Comparison of ENCODE assay signal across 11 cellular contexts in the genomic region with DNA sequence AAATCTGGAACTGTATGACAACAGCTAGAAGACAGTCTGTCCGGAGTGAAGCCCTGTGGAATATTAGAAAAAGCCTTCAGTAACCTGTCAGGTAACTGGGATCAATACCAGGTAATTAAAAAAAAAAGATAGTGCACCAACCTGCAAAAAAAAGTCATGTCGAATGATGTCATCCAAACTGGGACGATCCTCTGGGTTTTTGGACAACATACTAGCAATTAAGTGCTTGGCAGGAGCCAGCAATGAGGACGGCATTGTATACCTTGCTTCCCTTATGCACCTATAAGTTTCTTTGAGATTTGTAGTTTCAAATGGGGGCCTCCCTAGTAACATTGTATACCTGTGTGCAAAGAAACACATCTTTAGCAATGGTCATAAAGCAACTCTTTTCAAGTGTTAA. TPM values are rescaled to one million over a fixed set of nuclear protein-coding genes. Genes with fewer than 3 reads are reported as not detected.
DNase-seq lines count a peak whose midpoint lies in the region; ATAC-seq, FAIRE-seq and TF ChIP-seq lines count a peak whose summit lies in the region.
"Had no signal": no experiment of that assay in that cellular context is flagged by ENCODE, and none has a peak within 500 bp of the region (broad histone marks: within the 10 kb centered on the region; RNA-seq: fewer than 3 reads in every experiment).

No MANE protein-coding gene starts in this region.

- peaks cover 25% of the 10 kb centered on the region for H3K27me3 Mint-ChIP-seq in brain

- DNase-seq in Daoy (ENCODE audit: low read depth) (peak; percentile 18), kidney (no peak), skeletal muscle cell (ENCODE audit: low read depth) (no peak), NOMO-1 treated with DMSO at 0.1 percent for 48 hours (lab: John Stamatoyannopoulos, UW; ENCODE audit: unreplicated experiment) (no peak), body of pancreas (no peak), NCI-H2107 (lab: John Stamatoyannopoulos, UW) (no peak)
- no peak for DNase-seq in stimulated activated CD4-positive, alpha-beta T cell treated with anti-CD3 and anti-CD28 coated beads, Interleukin-4, amount 100 ng/mL, for 24 hours
- DNase-seq: anterior cingulate cortex, nucleus accumbens had no signal

- H3K27me3 ChIP-seq in body of pancreas, result no peaks in the 10 kb centered on the region

- intact Hi-C loops in kidney (cut with DNase I), result no loop called here
- intact Hi-C loops in body of pancreas (cut with DNase I), result loop anchor here (5.0 kb wide), 1 partner anchor 560 kb away; no protein-coding TSS in a partner anchor

- no peak overlapping the region for H3K27ac ChIP-seq in kidney (ENCODE audit: low read depth in 2 of 2, low read length in 2 of 2)
- H3K27ac ChIP-seq in body of pancreas, result no peak overlapping the region

- no peaks in the 10 kb centered on the region for H3K9me3 Mint-ChIP-seq in brain
- H3K9me3 Mint-ChIP-seq: T-helper 2 cell treated with Interferon-gamma antibody and Interleukin-4, amounts not matched to agents 5 μg/mL and 100 μg/mL, for 36 hours had no signal

- peaks cover 72% of the 10 kb centered on the region for H3K36me3 Mint-ChIP-seq in brain

- no peak overlapping the region for H3K9ac ChIP-seq in kidney (ENCODE audit: low read length in 2 of 2)

- H3K4me3 ChIP-seq in kidney (ENCODE audit: low read length in 2 of 2), result peak overlapping the region; percentile 22 to 38
- H3K4me3 ChIP-seq in skeletal muscle cell (ENCODE audit: low read depth, low read length), result peak overlapping the region; percentile 90
- no peak overlapping the region for H3K4me3 ChIP-seq in body of pancreas

- peaks cover 0 to 3% of the 10 kb centered on the region in 2 donors for H3K4me1 ChIP-seq in kidney (ENCODE audit: control insufficient read depth in 1 of 2, insufficient read depth in 1 of 2, low read depth in 1 of 2, low read length in 2 of 2)
- H3K4me1 ChIP-seq in body of pancreas, result peaks cover 48% of the 10 kb centered on the region

- no peak for ATAC-seq in body of pancreas

- 59 to 67% methylated on average over 4 of the region's 4 CpGs for WGBS in body of pancreas, 2 donors

- no peak for FAIRE-seq in kidney (lab: Jason Lieb, UNC)

- H3K4me3 Mint-ChIP-seq in brain, result peak overlapping the region; percentile 91 to 99 (median 94)
- H3K4me3 Mint-ChIP-seq: T-helper 2 cell treated with Interferon-gamma antibody and Interleukin-4, amounts not matched to agents 5 μg/mL and 100 μg/mL, for 36 hours had no signal

- no peak for TF ChIP-seq POLR2A in body of pancreas (IDR thresholded peaks at IDR 0.05)

- TF ChIP-seq CTCF in brain (conservative IDR thresholded peaks at IDR 0.05), result no peak
- no peak for TF ChIP-seq CTCF in kidney (IDR thresholded peaks at IDR 0.05; ENCODE audit: borderline replicate concordance, extremely low read depth, insufficient read depth)
- TF ChIP-seq CTCF in body of pancreas (IDR thresholded peaks at IDR 0.05), result no peak

- peak overlapping the region in 4 of 5 experiments; percentile 60 to 98 (median 97) for H3K27ac Mint-ChIP-seq in brain
- H3K27ac Mint-ChIP-seq: T-helper 2 cell treated with Interferon-gamma antibody and Interleukin-4, amounts not matched to agents 5 μg/mL and 100 μg/mL, for 36 hours had no signal

- peaks cover 70% of the 10 kb centered on the region for H3K4me1 Mint-ChIP-seq in brain

- H3K9me3 ChIP-seq in kidney (ENCODE audit: control insufficient read depth in 1 of 2, low read length in 2 of 2) (no peaks in the 10 kb centered on the region), body of pancreas (no peaks in the 10 kb centered on the region)

- H3K36me3 ChIP-seq in kidney (ENCODE audit: control insufficient read depth in 1 of 2, insufficient read depth in 2 of 2, low read length in 2 of 2), result peaks cover 12 to 21% of the 10 kb centered on the region in 2 donors
- H3K36me3 ChIP-seq in body of pancreas (replicated peaks in 1 of 2; ENCODE audit: insufficient read depth in 1 of 2, low read depth in 2 of 2), result peaks cover 6 to 8% of the 10 kb centered on the region in 2 donors

RNA-seq across cellular contexts. Expression of a gene that starts 2.8 kb away (rescaled TPM):
- 871 and 986 TPM in 2 replicates for total RNA-seq in Daoy (2014; rRNA removed; shearing (Covaris generic))
- 6.1 TPM for polyA plus RNA-seq in brain (ENCODE audit: insufficient read depth, low read depth, low replicate concordance)
- 53.1 TPM for total RNA-seq in kidney
- 8.4 TPM for polyA plus RNA-seq in kidney (ENCODE audit: insufficient read depth, low read depth, low replicate concordance)
- 10 to 100 TPM; 24.4 to 30.7 TPM for total RNA-seq in body of pancreas

RNA-seq across cellular contexts. Expression of a gene that starts 34.2 kb away (rescaled TPM):
- not detected in 2 replicates for total RNA-seq in Daoy (2014; rRNA removed; shearing (Covaris generic))
- not detected for polyA plus RNA-seq in brain (ENCODE audit: insufficient read depth, low read depth, low replicate concordance)
- 3.9 TPM for total RNA-seq in kidney
- 0.32 TPM for polyA plus RNA-seq in kidney (ENCODE audit: insufficient read depth, low read depth, low replicate concordance)
- total RNA-seq in body of pancreas, result 1 to 10 TPM in 1 of 2 donors, not detected in 1; 1.3 TPM

Comparison
In these comparisons a context has a peak if more than half of its experiments do, and no peak if none do; other contexts are left out.
1. H3K4me3 ChIP-seq: peak in kidney (2 of 2) and skeletal muscle cell (single experiment); none in body of pancreas (0 of 2).
2. RNA of a gene that starts 2.8 kb away (total RNA-seq): 871 to 986 TPM in Daoy; 53.1 TPM in kidney (single experiment) and 24.4 to 30.7 TPM in body of pancreas; every median in the first group is over 10 times any median in the second.